In the genomic region with DNA sequence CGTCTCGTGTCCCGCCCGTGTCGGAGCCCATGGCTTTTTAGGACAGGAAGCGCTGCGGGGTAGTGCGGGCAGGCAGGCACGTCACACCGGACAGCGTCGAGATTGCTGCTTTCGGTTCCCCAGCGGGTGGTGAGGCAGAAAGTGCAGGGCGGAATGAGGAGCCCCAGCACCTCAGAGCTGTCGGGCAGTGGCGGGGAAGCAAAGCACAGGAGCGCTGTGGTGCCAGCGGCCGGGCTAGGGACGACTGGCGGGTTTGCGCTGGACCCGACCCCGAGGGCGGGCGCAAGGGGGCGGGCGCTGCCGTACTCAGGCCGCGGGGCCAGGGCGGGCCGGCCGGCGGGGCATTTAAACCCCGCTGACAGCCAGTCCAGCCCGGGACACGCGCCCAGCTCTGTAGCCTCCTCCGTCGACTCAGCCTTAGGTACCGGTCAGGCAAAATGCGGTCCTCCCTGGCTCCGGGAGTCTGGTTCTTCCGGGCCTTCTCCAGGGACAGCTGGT, we compare ENCODE assay signal across 8 cellular contexts. TPM values are rescaled to one million over a fixed set of nuclear protein-coding genes. Genes with fewer than 3 reads are reported as not detected.
DNase-seq lines count a peak whose midpoint lies in the region; ATAC-seq and TF ChIP-seq lines count a peak whose summit lies in the region.

A gene (plus strand): TSS at position 375 of the 498 bp plus-strand sequence. CDS start 63 bp downstream, at position 438.

- H3K27ac ChIP-seq in skin epidermis, result peak within 1 kb of the TSS; percentile 54 to 85 (median 76)

- H3K36me3 Mint-ChIP-seq in Caco-2 (ENCODE audit: insufficient read depth, unreplicated experiment) (no peaks in the 10 kb centered on the region), MCF 10A (ENCODE audit: insufficient read depth, unreplicated experiment) (no peaks in the 10 kb centered on the region)

- peaks cover 14% of the 10 kb centered on the region for H3K4me1 ChIP-seq in Caco-2

- POLR2A ChIA-PET in Caco-2 (lab: Charles Lee), result no interaction called here
- POLR2A ChIA-PET in MCF 10A (lab: Yijun Ruan, JAX), result interaction anchor here (0.7 to 1.6 kb wide), 5 partner anchors 14 to 506 kb away, joined by 3 to 6 read pairs (median 3); a partner anchor contains a TSS

- TF ChIP-seq CTCF in Caco-2 (IDR thresholded peaks at IDR 0.05; ENCODE audit: insufficient read depth in 1 of 2, low read depth in 1 of 2, low read length in 1 of 2, severe bottlenecking in 1 of 2, unreplicated experiment in 1 of 2), result peak; percentile 44 to 56
- TF ChIP-seq CTCF in MCF 10A (IDR thresholded peaks at IDR 0.05; ENCODE audit: unreplicated experiment), result peak; percentile 15

- peak within 1 kb of the TSS; percentile 39 for H3K27ac Mint-ChIP-seq in Caco-2 (ENCODE audit: unreplicated experiment)
- peak within 1 kb of the TSS; percentile 54 for H3K27ac Mint-ChIP-seq in MCF 10A (ENCODE audit: low read depth, unreplicated experiment)

- DNase-seq in Caco-2, result peak; percentile 76 to 89
- DNase-seq in SK-N-DZ (ENCODE audit: low spot score), result peak; percentile 8
- DNase-seq in MCF 10A (ENCODE audit: unreplicated experiment), result peak; percentile 62
- peak; percentile 51 for DNase-seq in iris pigment epithelial cell (ENCODE audit: low read depth)
- no peak for DNase-seq in NAMALWA (ENCODE audit: low spot score)

- peak; percentile 86 for ATAC-seq in GM19372 (IDR thresholded peaks at IDR 0.05; ENCODE audit: low read depth, unreplicated experiment)
- peak; percentile 92 for ATAC-seq in HG03432 (IDR thresholded peaks at IDR 0.05; ENCODE audit: unreplicated experiment)

- intact Hi-C loops in Caco-2 (cut with micrococcal nuclease; ENCODE audit: unreplicated experiment), result loop anchor here (1.0 to 5.0 kb wide), 4 partner anchors 8 to 101 kb away; a partner anchor contains a TSS
- intact Hi-C loops in MCF 10A (cut with micrococcal nuclease), result loop anchor here (1.0 to 5.0 kb wide), 2 partner anchors 49 to 78 kb away; a partner anchor contains a TSS

- CTCF ChIA-PET in Caco-2 (lab: Charles Lee), result interaction anchor here (0.6 to 1.2 kb wide), 6 partner anchors 9 to 454 kb away, joined by 3 to 4 read pairs (median 3); no protein-coding TSS in a partner anchor
- CTCF ChIA-PET in MCF 10A (lab: Yijun Ruan, JAX), result interaction anchor here (0.8 to 2.3 kb wide), 7 partner anchors 10 to 79 kb away, joined by 3 to 11 read pairs (median 5); no protein-coding TSS in a partner anchor

- H3K36me3 ChIP-seq in Caco-2 (ENCODE audit: control insufficient read depth, insufficient read depth, low read length), result no peaks in the 10 kb centered on the region

- no peaks in the 10 kb centered on the region for H3K27me3 ChIP-seq in Caco-2 (replicated peaks; ENCODE audit: control insufficient read depth, insufficient read depth, low read length)

- no TSS peak for BruUV-seq in Caco-2 (replicated peaks; lab: Mats Ljungman, UMichigan)
- no TSS peak for BruUV-seq in MCF 10A (replicated peaks; lab: Mats Ljungman, UMichigan)

- H3K4me3 Mint-ChIP-seq in Caco-2 (ENCODE audit: unreplicated experiment) (peak within 1 kb of the TSS; percentile 84), MCF 10A (ENCODE audit: unreplicated experiment) (peak within 1 kb of the TSS; percentile 86)

- peaks cover 3% of the 10 kb centered on the region for H3K27me3 Mint-ChIP-seq in Caco-2 (ENCODE audit: insufficient read depth, unreplicated experiment)
- H3K27me3 Mint-ChIP-seq in MCF 10A (ENCODE audit: insufficient read depth, unreplicated experiment), result no peaks in the 10 kb centered on the region

- peak within 1 kb of the TSS; percentile 56 for H3K4me3 ChIP-seq in Caco-2 (ENCODE audit: low read depth, low read length)
- peak within 1 kb of the TSS; percentile 45 to 63 (median 55) for H3K4me3 ChIP-seq in skin epidermis

- H3K4me1 Mint-ChIP-seq in Caco-2 (ENCODE audit: low read depth, unreplicated experiment), result peaks cover 8% of the 10 kb centered on the region
- H3K4me1 Mint-ChIP-seq in MCF 10A (ENCODE audit: insufficient read depth, unreplicated experiment), result no peaks in the 10 kb centered on the region

- peaks cover 3% of the 10 kb centered on the region; the same call in 1 of the 2 replicates for H3K9me3 ChIP-seq in Caco-2

- H3K9me3 Mint-ChIP-seq in Caco-2 (ENCODE audit: unreplicated experiment) (no peaks in the 10 kb centered on the region), MCF 10A (ENCODE audit: unreplicated experiment) (no peaks in the 10 kb centered on the region)

RNA-seq across cellular contexts. Expression of the gene that starts here (rescaled TPM):
- total RNA-seq in Caco-2 (2022) (11.4 and 13.8 TPM in 2 replicates), MCF 10A (2022) (5.2 and 7.8 TPM in 2 replicates)
- polyA plus RNA-seq in SK-N-DZ (2014; cell fraction: cytosol; rRNA removed), result 0.15 and 0.29 TPM in 2 replicates
- 1.1 TPM in 2 replicates for polyA plus RNA-seq in SK-N-DZ (2014; cell fraction: nucleus; rRNA removed)
